In genomic region chr15:66171891-66172290, GRCh38 we compare ENCODE assay signal across 22 cellular contexts.
"Had no signal": no experiment of that assay in that cellular context is flagged by ENCODE, and none has a peak within 500 bp of the region (broad histone marks: within the 10 kb centered on the region; RNA-seq: fewer than 3 reads in every experiment).

No MANE protein-coding gene starts in this region.

- H3K36me3 Mint-ChIP-seq: activated CD4-positive, alpha-beta memory T cell treated with anti-CD3 and anti-CD28 coated beads for 36 hours; activated naive CD4-positive, alpha-beta T cell treated with anti-CD3 and anti-CD28 coated beads, Interleukin-2, amount 10 ng/mL, durations not matched to agents 7 days and 5 days; natural killer cell treated with Interleukin-12 subunit alpha and Interleukin-12 subunit beta and Interleukin-15 and Interleukin-18, amount 100 ng/mL, for 72 hours had no signal

- H2AFZ ChIP-seq: hepatocyte had no signal

- H3K9me3 Mint-ChIP-seq: activated CD4-positive, alpha-beta memory T cell treated with anti-CD3 and anti-CD28 coated beads for 36 hours; activated naive CD4-positive, alpha-beta T cell treated with anti-CD3 and anti-CD28 coated beads, Interleukin-2, amount 10 ng/mL, durations not matched to agents 7 days and 5 days; activated T-helper 1 cell treated with anti-CD3 and anti-CD28 coated beads, Interleukin-12 subunit alpha, Interleukin-12 subunit beta, Interleukin-2, Interleukin-4 antibody, amounts not matched to agents 30 ng/mL and 10 ng/mL and 1 ng/mL, durations not matched to agents 14 hours and 24 hours and 36 hours; natural killer cell treated with Interleukin-12 subunit alpha and Interleukin-12 subunit beta and Interleukin-15 and Interleukin-18, amount 100 ng/mL, for 72 hours had no signal

- H3K27me3 ChIP-seq: pancreas, right atrium auricular region, uterus had no signal

- ATAC-seq: activated CD4-positive, CD25-positive, alpha-beta regulatory T cell treated with anti-CD3 and anti-CD28 coated beads, Interleukin-2, amount 50 U/mL, for 24 hours; gastroesophageal sphincter; mucosa of descending colon; natural killer cell treated with Interleukin-12 subunit alpha and Interleukin-12 subunit beta and Interleukin-15 and Interleukin-18, amount 100 ng/mL, for 72 hours; pancreas had no signal

- H3K4me2 ChIP-seq: hepatocyte had no signal

- H3K4me3 ChIP-seq: gastroesophageal sphincter, hepatocyte, left ventricle myocardium inferior, mucosa of descending colon, pancreas, right atrium auricular region, uterus had no signal

- DNase-seq: activated CD4-positive, alpha-beta memory T cell treated with anti-CD3 and anti-CD28 coated beads for 36 hours; activated CD4-positive, alpha-beta T cell treated with anti-CD3 and anti-CD28 coated beads for 48 hours; activated CD8-positive, alpha-beta memory T cell treated with anti-CD3 and anti-CD28 coated beads, Interleukin-2, amount 50 U/mL, for 4 hours; activated gamma-delta T cell; activated naive CD4-positive, alpha-beta T cell treated with anti-CD3 and anti-CD28 coated beads, Interleukin-2, amount 10 ng/mL, durations not matched to agents 7 days and 5 days; activated T-cell treated with anti-CD3 and anti-CD28 coated beads, Interleukin-2, amount 50 U/mL, for 1 hour; amygdala; cortex of kidney; left ventricle myocardium inferior; mucosa of descending colon; pancreas; stimulated activated CD4-positive, alpha-beta T cell treated with anti-CD3 and anti-CD28 coated beads, Interleukin-2, amount 100 ng/mL, for 48 hours; stimulated activated naive CD4-positive, alpha-beta T cell treated with Interleukin-2 at 50 U/mL for 16 hours; trophoblast cell; uterus had no signal

- H3K4me1 Mint-ChIP-seq: activated naive CD4-positive, alpha-beta T cell treated with anti-CD3 and anti-CD28 coated beads, Interleukin-2, amount 10 ng/mL, durations not matched to agents 7 days and 5 days had no signal

- H3K27ac Mint-ChIP-seq: activated CD4-positive, alpha-beta memory T cell treated with anti-CD3 and anti-CD28 coated beads for 36 hours; activated naive CD4-positive, alpha-beta T cell treated with anti-CD3 and anti-CD28 coated beads, Interleukin-2, amount 10 ng/mL, durations not matched to agents 7 days and 5 days; activated T-helper 1 cell treated with anti-CD3 and anti-CD28 coated beads, Interleukin-12 subunit alpha, Interleukin-12 subunit beta, Interleukin-2, Interleukin-4 antibody, amounts not matched to agents 30 ng/mL and 10 ng/mL and 1 ng/mL, durations not matched to agents 14 hours and 24 hours and 36 hours; natural killer cell treated with Interleukin-12 subunit alpha and Interleukin-12 subunit beta and Interleukin-15 and Interleukin-18, amount 100 ng/mL, for 72 hours had no signal

- H3K36me3 ChIP-seq: gastroesophageal sphincter, left ventricle myocardium inferior, neutrophil, pancreas, right atrium auricular region, uterus had no signal

- H3K9me3 ChIP-seq: gastroesophageal sphincter, left ventricle myocardium inferior, mucosa of descending colon, neutrophil, pancreas, right atrium auricular region, uterus had no signal

- H3K4me3 Mint-ChIP-seq: activated CD4-positive, alpha-beta memory T cell treated with anti-CD3 and anti-CD28 coated beads for 36 hours; activated naive CD4-positive, alpha-beta T cell treated with anti-CD3 and anti-CD28 coated beads, Interleukin-2, amount 10 ng/mL, durations not matched to agents 7 days and 5 days; activated T-helper 1 cell treated with anti-CD3 and anti-CD28 coated beads, Interleukin-12 subunit alpha, Interleukin-12 subunit beta, Interleukin-2, Interleukin-4 antibody, amounts not matched to agents 30 ng/mL and 10 ng/mL and 1 ng/mL, durations not matched to agents 14 hours and 24 hours and 36 hours; natural killer cell treated with Interleukin-12 subunit alpha and Interleukin-12 subunit beta and Interleukin-15 and Interleukin-18, amount 100 ng/mL, for 72 hours had no signal

- H3K27ac ChIP-seq: gastroesophageal sphincter, hepatocyte, left ventricle myocardium inferior, neutrophil, pancreas, right atrium auricular region, uterus had no signal

- H3K4me1 ChIP-seq: gastroesophageal sphincter, left ventricle myocardium inferior, pancreas, right atrium auricular region, uterus had no signal
